8 cellular contexts compared by ENCODE assay signal in genomic region chr5:98770911-98771322, GRCh38. TPM values are rescaled to one million over a fixed set of nuclear protein-coding genes. Genes with fewer than 3 reads are reported as not detected.
DNase-seq lines count a peak whose midpoint lies in the region; ATAC-seq and TF ChIP-seq lines count a peak whose summit lies in the region.

No MANE protein-coding gene starts in this region.

- peaks cover 6% of the 10 kb centered on the region for H3K4me1 ChIP-seq in NT2/D1 (ENCODE audit: insufficient read depth, insufficient read length)
- peaks cover 5% of the 10 kb centered on the region for H3K4me1 ChIP-seq in ectodermal cell (ENCODE audit: control insufficient read depth, insufficient read depth, low read length)

- peaks cover 65% of the 10 kb centered on the region for H3K4me1 Mint-ChIP-seq in nephron progenitor cell

- no peaks in the 10 kb centered on the region for H3K36me3 Mint-ChIP-seq in nephron progenitor cell (ENCODE audit: low read depth)

- no peak for TF ChIP-seq CTCF in nephron progenitor cell (IDR thresholded peaks at IDR 0.05)

- no peaks in the 10 kb centered on the region for H3K9me3 Mint-ChIP-seq in nephron progenitor cell

- DNase-seq in NCI-H2029 treated with DMSO at 0.1 percent for 48 hours (lab: John Stamatoyannopoulos, UW) (peak; percentile 48), NCI-H2029 (lab: John Stamatoyannopoulos, UW) (no peak), NT2/D1 (ENCODE audit: low read depth, low spot score) (no peak), nephron progenitor cell (no peak)
- no peak for DNase-seq in activated CD8-positive, alpha-beta memory T cell treated with anti-CD3 and anti-CD28 coated beads, Interleukin-2, amount 50 U/mL, for 4 hours
- DNase-seq in effector CD4-positive, alpha-beta T cell, result no peak

- 2 to 4% methylated on average over 6 of the region's 6 CpGs for WGBS in ectodermal cell, 2 experiments

- no peak overlapping the region for H3K27ac Mint-ChIP-seq in nephron progenitor cell

- peak overlapping the region; percentile 54 for H3K4me3 ChIP-seq in NT2/D1 (ENCODE audit: insufficient read length, low read depth)
- peak overlapping the region; percentile 80 for H3K4me3 ChIP-seq in ectodermal cell (ENCODE audit: insufficient read depth, low read depth, low read length)

- H3K27me3 ChIP-seq in NT2/D1 (ENCODE audit: insufficient read depth, insufficient read length) (peaks cover 19% of the 10 kb centered on the region), ectodermal cell (ENCODE audit: control insufficient read depth, insufficient read depth, low read length, poor library complexity, severe bottlenecking) (no peaks in the 10 kb centered on the region)

- H3K27ac ChIP-seq in ectodermal cell (ENCODE audit: insufficient read depth, low read depth, low read length, poor library complexity, severe bottlenecking), result peak overlapping the region; percentile 82

- peak overlapping the region; percentile 53 for H3K9ac ChIP-seq in NT2/D1 (ENCODE audit: insufficient read length, low read depth)

- ATAC-seq in GM18502 (IDR thresholded peaks at IDR 0.05; ENCODE audit: poor library complexity, unreplicated experiment), result no peak

- peak overlapping the region; percentile 91 for H3K4me3 Mint-ChIP-seq in nephron progenitor cell

- peaks cover 17% of the 10 kb centered on the region for H3K27me3 Mint-ChIP-seq in nephron progenitor cell (ENCODE audit: low read depth, poor library complexity)

- H3K36me3 ChIP-seq in NT2/D1 (ENCODE audit: insufficient read depth, insufficient read length, low read length) (no peaks in the 10 kb centered on the region), ectodermal cell (ENCODE audit: control insufficient read depth, insufficient read depth, low read length) (no peaks in the 10 kb centered on the region)

- no peaks in the 10 kb centered on the region for H3K9me3 ChIP-seq in NT2/D1 (ENCODE audit: insufficient read depth, low read length)
- H3K9me3 ChIP-seq in ectodermal cell (ENCODE audit: control insufficient read depth, low read length), result no peaks in the 10 kb centered on the region

RNA-seq across cellular contexts. Expression of gene RGMB, which starts 2.5 kb away (rescaled TPM):
- polyA plus RNA-seq in ectodermal cell (2013, experiment 1 of 4), result 65.2 TPM
- 64.0 TPM for polyA plus RNA-seq in ectodermal cell (2013, experiment 2 of 4)
- 61.3 TPM for polyA plus RNA-seq in ectodermal cell (2013, experiment 3 of 4)
- 67.4 TPM for polyA plus RNA-seq in ectodermal cell (2013, experiment 4 of 4)
